Comparison of ENCODE assay signal across 28 cellular contexts in the genomic region with DNA sequence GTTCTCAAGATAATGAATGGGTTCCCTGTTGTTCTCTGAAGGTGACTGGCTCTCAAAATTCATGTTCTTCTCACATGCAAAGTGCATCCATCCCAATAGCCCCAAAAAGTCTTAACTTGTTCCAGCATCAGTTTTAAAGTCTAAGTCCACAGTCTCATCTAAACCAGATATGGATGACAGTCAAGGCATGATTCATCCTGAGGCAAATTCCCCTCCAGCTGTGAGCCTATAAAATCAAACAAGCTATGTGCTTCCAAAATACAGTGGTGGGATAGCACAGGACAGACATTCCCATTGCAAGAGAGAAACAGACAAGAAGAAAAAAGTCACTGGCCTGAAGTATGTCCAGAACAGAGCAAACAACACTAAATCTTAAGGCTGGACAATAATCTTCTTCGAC. TPM values are rescaled to one million over a fixed set of nuclear protein-coding genes. Genes with fewer than 3 reads are reported as not detected.
DNase-seq lines count a peak whose midpoint lies in the region; ATAC-seq and TF ChIP-seq lines count a peak whose summit lies in the region.
"Had no signal": no experiment of that assay in that cellular context is flagged by ENCODE, and none has a peak within 500 bp of the region (broad histone marks: within the 10 kb centered on the region; RNA-seq: fewer than 3 reads in every experiment).

No MANE protein-coding gene starts in this region.

- no peak overlapping the region for H3K4me3 Mint-ChIP-seq in neural progenitor cell
- H3K4me3 Mint-ChIP-seq: activated naive CD8-positive, alpha-beta T cell treated with anti-CD3 and anti-CD28 coated beads, Interleukin-2, amount 10 ng/mL, durations not matched to agents 7 days and 5 days; naive thymus-derived CD4-positive, alpha-beta T cell; T-helper 2 cell treated with Interferon-gamma antibody and Interleukin-4, amounts not matched to agents 5 μg/mL and 100 μg/mL, for 36 hours had no signal

- no peaks in the 10 kb centered on the region; the same call in 1 of the 2 replicates for H4K20me1 ChIP-seq in IMR-90 (ENCODE audit: insufficient read depth, low read length)
- H4K20me1 ChIP-seq in fibroblast of lung (ENCODE audit: control insufficient read depth, extremely low read depth, insufficient read depth, low read length): no peaks in the 10 kb centered on the region
- no peaks in the 10 kb centered on the region for H4K20me1 ChIP-seq in neural progenitor cell (ENCODE audit: low read depth)

- H3K36me3 Mint-ChIP-seq in neural progenitor cell: peaks cover 11% of the 10 kb centered on the region
- H3K36me3 Mint-ChIP-seq: activated naive CD8-positive, alpha-beta T cell treated with anti-CD3 and anti-CD28 coated beads, Interleukin-2, amount 10 ng/mL, durations not matched to agents 7 days and 5 days; naive thymus-derived CD4-positive, alpha-beta T cell had no signal

- H3K27me3 Mint-ChIP-seq in neural progenitor cell (ENCODE audit: insufficient read depth, low read depth): peaks cover 5% of the 10 kb centered on the region
- H3K27me3 Mint-ChIP-seq: activated naive CD8-positive, alpha-beta T cell treated with anti-CD3 and anti-CD28 coated beads, Interleukin-2, amount 10 ng/mL, durations not matched to agents 7 days and 5 days; naive thymus-derived CD4-positive, alpha-beta T cell had no signal

- POLR2A ChIA-PET in AG04450 (lab: Yijun Ruan, JAX): no interaction called here
- POLR2A ChIA-PET in IMR-90 (lab: Charles Lee; ENCODE audit: unreplicated experiment): interaction anchor here (0.6 kb wide), 1 partner anchor 330 kb away, joined by 6 read pairs; no protein-coding TSS in a partner anchor

- H3K9me3 ChIP-seq in AG04450 (ENCODE audit: control insufficient read depth, insufficient read depth, low read length): no peaks in the 10 kb centered on the region
- no peaks in the 10 kb centered on the region for H3K9me3 ChIP-seq in IMR-90 (ENCODE audit: control insufficient read depth, insufficient read depth, low read length)
- no peaks in the 10 kb centered on the region for H3K9me3 ChIP-seq in fibroblast of lung (ENCODE audit: control insufficient read depth, insufficient read depth, low read depth, low read length)
- no peaks in the 10 kb centered on the region for H3K9me3 ChIP-seq in neural progenitor cell (ENCODE audit: low read depth)
- H3K9me3 ChIP-seq in upper lobe of right lung: no peaks in the 10 kb centered on the region
- H3K9me3 ChIP-seq: A549, breast epithelium, Caco-2, left ventricle myocardium inferior, transverse colon had no signal

- no peak overlapping the region for H3K18ac ChIP-seq in IMR-90 (ENCODE audit: low read depth, low read length)

- no peak overlapping the region for H3K4ac ChIP-seq in IMR-90 (ENCODE audit: low read depth, low read length)

- no peak overlapping the region for H2AK5ac ChIP-seq in IMR-90 (ENCODE audit: low read depth, low read length)

- H3K9me1 ChIP-seq in IMR-90 (ENCODE audit: insufficient read depth, low read length): peaks cover 3% of the 10 kb centered on the region; the same call in 1 of the 2 replicates

- H3K4me3 ChIP-seq in AG04450 (ENCODE audit: low read depth, low read length) (no peak overlapping the region), IMR-90 (ENCODE audit: insufficient read depth, low read depth, low read length) (no peak overlapping the region), fibroblast of lung (replicated peaks in 1 of 4; ENCODE audit: control extremely low read depth in 1 of 4, insufficient read depth in 1 of 4, low read depth in 3 of 4, low read length in 4 of 4) (no peak overlapping the region), neural progenitor cell (no peak overlapping the region), upper lobe of right lung (no peak overlapping the region)
- H3K4me3 ChIP-seq: A549, breast epithelium, left ventricle myocardium inferior, transverse colon had no signal

- H3K79me1 ChIP-seq in IMR-90 (ENCODE audit: low read depth in 1 of 2, low read length in 2 of 2): peaks cover 5 to 17% of the 10 kb centered on the region in 2 experiments; a peak in 3 of 4 replicates

- H3K27me3 ChIP-seq in AG04450 (ENCODE audit: control insufficient read depth, insufficient read depth, low read length): no peaks in the 10 kb centered on the region
- H3K27me3 ChIP-seq in IMR-90 (ENCODE audit: control insufficient read depth, insufficient read depth, low read length): no peaks in the 10 kb centered on the region
- no peaks in the 10 kb centered on the region for H3K27me3 ChIP-seq in fibroblast of lung (ENCODE audit: control insufficient read depth, insufficient read depth, low read length)
- no peaks in the 10 kb centered on the region for H3K27me3 ChIP-seq in neural progenitor cell
- H3K27me3 ChIP-seq in upper lobe of right lung: no peaks in the 10 kb centered on the region
- H3K27me3 ChIP-seq: breast epithelium, transverse colon had no signal

- H2BK120ac ChIP-seq in IMR-90 (ENCODE audit: low read depth, low read length): no peak overlapping the region

- H3K36me3 ChIP-seq in IMR-90 (ENCODE audit: control insufficient read depth, insufficient read depth, low read length): no peaks in the 10 kb centered on the region
- H3K36me3 ChIP-seq in fibroblast of lung (ENCODE audit: control insufficient read depth, insufficient read depth, low read length): no peaks in the 10 kb centered on the region
- H3K36me3 ChIP-seq in neural progenitor cell: no peaks in the 10 kb centered on the region
- H3K36me3 ChIP-seq in upper lobe of right lung: no peaks in the 10 kb centered on the region
- H3K36me3 ChIP-seq: breast epithelium, left ventricle myocardium inferior, transverse colon had no signal

- no peak overlapping the region for H4K5ac ChIP-seq in IMR-90 (ENCODE audit: low read depth, low read length)

- no peak overlapping the region for H2BK20ac ChIP-seq in IMR-90 (ENCODE audit: low read depth, low read length)

- peaks cover 6% of the 10 kb centered on the region for H3K4me1 Mint-ChIP-seq in neural progenitor cell
- H3K4me1 Mint-ChIP-seq: activated naive CD8-positive, alpha-beta T cell treated with anti-CD3 and anti-CD28 coated beads, Interleukin-2, amount 10 ng/mL, durations not matched to agents 7 days and 5 days; naive thymus-derived CD4-positive, alpha-beta T cell had no signal

- peak overlapping the region; percentile 40 for H3K27ac Mint-ChIP-seq in neural progenitor cell
- H3K27ac Mint-ChIP-seq: activated naive CD8-positive, alpha-beta T cell treated with anti-CD3 and anti-CD28 coated beads, Interleukin-2, amount 10 ng/mL, durations not matched to agents 7 days and 5 days; T-helper 2 cell treated with Interferon-gamma antibody and Interleukin-4, amounts not matched to agents 5 μg/mL and 100 μg/mL, for 36 hours had no signal

- no peak overlapping the region for H4K8ac ChIP-seq in IMR-90 (ENCODE audit: low read depth in 2 of 2, low read length in 2 of 2)

- in situ Hi-C loops in IMR-90 (cut with MboI; ENCODE audit: low sequenced_read_pairs): no loop called here

- H3K4me2 ChIP-seq in IMR-90 (ENCODE audit: low read depth, low read length) (no peak overlapping the region), fibroblast of lung (ENCODE audit: extremely low read depth, insufficient read depth, low read length) (no peak overlapping the region), neural progenitor cell (no peak overlapping the region)
- H3K4me2 ChIP-seq: A549 had no signal

- dilution Hi-C loops in IMR-90 (cut with HindIII; ENCODE audit: low sequenced_read_pairs, unreplicated experiment): no loop called here

- intact Hi-C loops in IMR-90 (cut with micrococcal nuclease) (no loop called here), upper lobe of right lung (cut with DNase I) (no loop called here)

- ATAC-seq in IMR-90 (ENCODE audit: low read depth): peak; percentile 90
- ATAC-seq in upper lobe of right lung: no peak
- ATAC-seq in GM21529 (IDR thresholded peaks at IDR 0.05; ENCODE audit: unreplicated experiment): no peak
- ATAC-seq: naive thymus-derived CD4-positive, alpha-beta T cell had no signal

- H3F3A ChIP-seq in neural progenitor cell (ENCODE audit: low read depth): no peaks in the 10 kb centered on the region

- H3K9me3 Mint-ChIP-seq in neural progenitor cell: no peaks in the 10 kb centered on the region
- H3K9me3 Mint-ChIP-seq: activated naive CD8-positive, alpha-beta T cell treated with anti-CD3 and anti-CD28 coated beads, Interleukin-2, amount 10 ng/mL, durations not matched to agents 7 days and 5 days; T-helper 2 cell treated with Interferon-gamma antibody and Interleukin-4, amounts not matched to agents 5 μg/mL and 100 μg/mL, for 36 hours had no signal

- H3K14ac ChIP-seq in IMR-90 (replicated peaks; ENCODE audit: low read depth, low read length): no peak overlapping the region

- H2AK9ac ChIP-seq in IMR-90 (replicated peaks; ENCODE audit: low read depth, low read length, poor library complexity): peak overlapping the region; percentile 20

- BruUV-seq in IMR-90 (replicated peaks; lab: Mats Ljungman, UMichigan): no TSS peak

- TF ChIP-seq POLR2A in IMR-90 (IDR thresholded peaks at IDR 0.05; ENCODE audit: low read depth, low read length): no peak

- H2AFZ ChIP-seq in IMR-90 (replicated peaks; ENCODE audit: low read length, poor library complexity): no peak overlapping the region
- no peak overlapping the region for H2AFZ ChIP-seq in fibroblast of lung (ENCODE audit: low read length)
- no peak overlapping the region for H2AFZ ChIP-seq in neural progenitor cell (replicated peaks)

- no peak overlapping the region for H3K56ac ChIP-seq in IMR-90 (ENCODE audit: extremely low read depth, insufficient read depth, low read length)

- TF ChIP-seq RAD21 in IMR-90 (IDR thresholded peaks at IDR 0.05; ENCODE audit: low read length): no peak

- CTCF ChIA-PET in AG04450 (lab: Charles Lee): no interaction called here
- CTCF ChIA-PET in IMR-90 (lab: Yijun Ruan, JAX): no interaction called here

- H3K23ac ChIP-seq in IMR-90 (ENCODE audit: low read depth, low read length): no peak overlapping the region

- H3K79me2 ChIP-seq in fibroblast of lung (ENCODE audit: control insufficient read depth, insufficient read depth, low read length) (no peaks in the 10 kb centered on the region), neural progenitor cell (ENCODE audit: low read depth) (peaks cover 16% of the 10 kb centered on the region)

- H3K9ac ChIP-seq in IMR-90 (ENCODE audit: low read depth, low read length): no peak overlapping the region
- no peak overlapping the region for H3K9ac ChIP-seq in fibroblast of lung (ENCODE audit: insufficient read depth, low read length)
- no peak overlapping the region for H3K9ac ChIP-seq in neural progenitor cell

- H3K27ac ChIP-seq in AG04450 (ENCODE audit: low read depth, low read length) (no peak overlapping the region), IMR-90 (ENCODE audit: insufficient read depth, low read length) (no peak overlapping the region), fibroblast of lung (ENCODE audit: insufficient read depth, low read length) (no peak overlapping the region), neural progenitor cell (no peak overlapping the region), upper lobe of right lung (no peak overlapping the region)
- H3K27ac ChIP-seq: A549, breast epithelium, left ventricle myocardium inferior, transverse colon, VCaP had no signal

- H3K4me1 ChIP-seq in IMR-90 (ENCODE audit: control insufficient read depth, insufficient read depth, low read length) (peaks cover 6% of the 10 kb centered on the region), fibroblast of lung (ENCODE audit: control insufficient read depth, extremely low read depth, insufficient read depth, low read length) (no peaks in the 10 kb centered on the region), neural progenitor cell (peaks cover 3% of the 10 kb centered on the region), upper lobe of right lung (no peaks in the 10 kb centered on the region)
- H3K4me1 ChIP-seq: breast epithelium, Caco-2, left ventricle myocardium inferior, transverse colon had no signal

- no peak overlapping the region for H2BK15ac ChIP-seq in IMR-90 (ENCODE audit: low read depth, low read length)

- 100% methylated on average over 1 of the region's 1 CpG; no CpG with 5 or more reads in 1 of the 2 experiments for WGBS in IMR-90 (ENCODE audit: extremely low coverage in 2 of 2, insufficient read length in 1 of 2), 2 experiments

- DNase-seq in AG04450 (ENCODE audit: low read depth, low spot score) (peak; percentile 32), IMR-90 (peak; percentile 74), fibroblast of lung (ENCODE audit: low read depth in 2 of 2) (peak; percentile 9 to 41), neural progenitor cell (ENCODE audit: low spot score) (no peak), upper lobe of right lung (no peak), NCI-H226 (no peak), NCI-H1092 (lab: John Stamatoyannopoulos, UW) (no peak)
- DNase-seq: activated CD4-positive, alpha-beta T cell treated with anti-CD3 and anti-CD28 coated beads for 4 hours; activated effector memory CD4-positive, alpha-beta T cell treated with anti-CD3 and anti-CD28 coated beads, Interleukin-2, amount 50 U/mL, for 16 hours; activated naive CD8-positive, alpha-beta T cell treated with anti-CD3 and anti-CD28 coated beads, Interleukin-2, amount 10 ng/mL, durations not matched to agents 7 days and 5 days; activated T-cell treated with anti-CD3 and anti-CD28 coated beads, Interleukin-2, amount 50 U/mL, for 1 hour; C1 segment of cervical spinal cord; Caco-2; DMS79; effector memory CD4-positive, alpha-beta T cell; left ventricle myocardium inferior; naive thymus-derived CD4-positive, alpha-beta T cell; NCI-H187; NCI-H526 treated with DMSO at 0.1 percent for 48 hours; SHP77 treated with DMSO at 0.1 percent for 48 hours; small intestine; stimulated activated CD4-positive, alpha-beta T cell treated with anti-CD3 and anti-CD28 coated beads, Interleukin-2, amount 100 ng/mL, for 24 hours; transverse colon had no signal

- TF ChIP-seq CTCF in AG04450 (IDR thresholded peaks at IDR 0.05; ENCODE audit: low read depth, low read length) (no peak), IMR-90 (conservative IDR thresholded peaks at IDR 0.05; ENCODE audit: low read depth, low read length) (no peak), fibroblast of lung (conservative IDR thresholded peaks at IDR 0.05 in 1 of 2, IDR thresholded peaks at IDR 0.05 in 1 of 2; ENCODE audit: low read depth in 1 of 2, low read length in 2 of 2) (no peak), neural progenitor cell (IDR thresholded peaks at IDR 0.05) (no peak), upper lobe of right lung (IDR thresholded peaks at IDR 0.05) (no peak)

- no peak overlapping the region for H2BK5ac ChIP-seq in IMR-90 (ENCODE audit: low read depth, low read length, poor library complexity, severe bottlenecking)

- no peak overlapping the region for H4K91ac ChIP-seq in IMR-90 (ENCODE audit: insufficient read depth, low read depth, low read length)

RNA-seq across cellular contexts. Expression of a gene that starts 25.4 kb away (rescaled TPM):
- 9.7 and 10.7 TPM in 2 replicates for polyA plus RNA-seq in AG04450 (2011; rRNA removed)
- polyA minus RNA-seq in AG04450 (2011; rRNA and poly(A)+ RNA removed): 19.2 and 25.1 TPM in 2 replicates
- 6.6 and 7.5 TPM in 2 replicates for total RNA-seq in IMR-90 (2012; rRNA removed)
- 6.6 and 6.7 TPM in 2 replicates for polyA plus RNA-seq in IMR-90 (2012; rRNA removed)
- 4.8 and 5.3 TPM in 2 replicates for polyA plus RNA-seq in IMR-90 (2012; cell fraction: cytosol; rRNA removed)
- polyA plus RNA-seq in IMR-90 (2012; cell fraction: nucleus; rRNA removed; ENCODE audit: low replicate concordance): 17.7 and 18.1 TPM in 2 replicates
- total RNA-seq in fibroblast of lung: 11.6 and 12.2 TPM in 2 replicates
- polyA plus RNA-seq in fibroblast of lung: 7.6 and 8.2 TPM in 2 replicates
- polyA plus RNA-seq in fibroblast of lung (2012): 6.0 and 6.4 TPM in 2 replicates
- polyA minus RNA-seq in fibroblast of lung (ENCODE audit: low replicate concordance): 15.2 and 16.2 TPM in 2 replicates
- total RNA-seq in neural progenitor cell (ENCODE audit: low replicate concordance): 13.4 and 28.2 TPM in 2 replicates
- 8.0 TPM for total RNA-seq in upper lobe of right lung

RNA-seq across cellular contexts. Expression of a gene that starts 41.6 kb away (rescaled TPM):
- polyA plus RNA-seq in AG04450 (2011; rRNA removed) (185 and 207 TPM in 2 replicates), IMR-90 (2012; rRNA removed) (200 and 206 TPM in 2 replicates), fibroblast of lung (162 and 203 TPM in 2 replicates)
- polyA minus RNA-seq in AG04450 (2011; rRNA and poly(A)+ RNA removed): 36.2 and 41.8 TPM in 2 replicates
- total RNA-seq in IMR-90 (2012; rRNA removed) (159 and 229 TPM in 2 replicates), fibroblast of lung (113 and 128 TPM in 2 replicates), neural progenitor cell (ENCODE audit: low replicate concordance) (142 and 201 TPM in 2 replicates), upper lobe of right lung (60.7 TPM)
- polyA plus RNA-seq in IMR-90 (2012; cell fraction: cytosol; rRNA removed): 72.3 and 93.5 TPM in 2 replicates
- 15.8 and 47.1 TPM in 2 replicates for polyA plus RNA-seq in IMR-90 (2012; cell fraction: nucleus; rRNA removed; ENCODE audit: low replicate concordance)
- 147 and 199 TPM in 2 replicates for polyA plus RNA-seq in fibroblast of lung (2012)
- 30.6 and 39.8 TPM in 2 replicates for polyA minus RNA-seq in fibroblast of lung (ENCODE audit: low replicate concordance)

Comparison
In these comparisons a context has a peak if more than half of its experiments do, and no peak if none do; other contexts are left out.
1. DNase-seq: peak in AG04450 (single experiment), IMR-90 (single experiment) and fibroblast of lung (2 of 2); none in neural progenitor cell (single experiment), upper lobe of right lung (single experiment), NCI-H226 (single experiment) and NCI-H1092 (single experiment).